In genomic region chr11:117315285-117316196, GRCh38 we compare ENCODE assay signal across 8 cellular contexts. TPM values are rescaled to one million over a fixed set of nuclear protein-coding genes. Genes with fewer than 3 reads are reported as not detected.
A peak's percentile ranks its signal among the peaks of the same experiment; 100 is the strongest.
DNase-seq lines count a peak whose midpoint lies in the region; ATAC-seq and TF ChIP-seq lines count a peak whose summit lies in the region.

No MANE protein-coding gene starts in this region.

- no peaks in the 10 kb centered on the region for H3K9me3 ChIP-seq in right atrium auricular region

- CTCF ChIA-PET in activated naive CD4-positive, alpha-beta T cell treated with anti-CD3 and anti-CD28 coated beads for 36 hours (lab: Charles Lee) = interaction anchor here (0.6 kb wide), 1 partner anchor 926 kb away, joined by 3 read pairs; no protein-coding TSS in a partner anchor

- no peaks in the 10 kb centered on the region for H3K27me3 ChIP-seq in right atrium auricular region

- peaks cover 0 to 26% of the 10 kb centered on the region in 2 donors for H3K4me1 ChIP-seq in right atrium auricular region

- H3K27me3 Mint-ChIP-seq in activated naive CD4-positive, alpha-beta T cell treated with anti-CD3 and anti-CD28 coated beads for 36 hours (ENCODE audit: low read depth) = peaks cover 34% of the 10 kb centered on the region

- peak; percentile 16 for DNase-seq in activated gamma-delta T cell treated with Interleukin-2 at 50 U/mL for 16 hours
- no peak for DNase-seq in activated gamma-delta T cell (lab: John Stamatoyannopoulos, UW)
- DNase-seq in activated naive CD4-positive, alpha-beta T cell treated with anti-CD3 and anti-CD28 coated beads for 36 hours = peak; percentile 18
- DNase-seq in right atrium auricular region (ENCODE audit: low spot score) = no peak
- DNase-seq in skeletal muscle cell (ENCODE audit: low read depth) = no peak
- DNase-seq in H4 (ENCODE audit: low spot score) = no peak

- intact Hi-C loops in activated naive CD4-positive, alpha-beta T cell treated with anti-CD3 and anti-CD28 coated beads for 36 hours (cut with micrococcal nuclease) = loop anchor here (1.0 kb wide), 1 partner anchor 12 kb away; the partner anchor contains the start of gene CEP164

- H3K36me3 ChIP-seq in right atrium auricular region = no peaks in the 10 kb centered on the region

- peaks cover 6% of the 10 kb centered on the region for H3K4me1 Mint-ChIP-seq in activated naive CD4-positive, alpha-beta T cell treated with anti-CD3 and anti-CD28 coated beads for 36 hours (ENCODE audit: low read depth)

- H3K9me3 Mint-ChIP-seq in activated naive CD4-positive, alpha-beta T cell treated with anti-CD3 and anti-CD28 coated beads for 36 hours = no peaks in the 10 kb centered on the region

- peak overlapping the region; percentile 45 to 65 for H3K27ac ChIP-seq in right atrium auricular region

- H3K27ac Mint-ChIP-seq in activated naive CD4-positive, alpha-beta T cell treated with anti-CD3 and anti-CD28 coated beads for 36 hours = no peak overlapping the region

- no peak for TF ChIP-seq CTCF in right atrium auricular region (IDR thresholded peaks at IDR 0.05)

- H3K36me3 Mint-ChIP-seq in activated naive CD4-positive, alpha-beta T cell treated with anti-CD3 and anti-CD28 coated beads for 36 hours (ENCODE audit: low read depth) = no peaks in the 10 kb centered on the region

- peak overlapping the region; percentile 68 for H3K4me3 Mint-ChIP-seq in activated naive CD4-positive, alpha-beta T cell treated with anti-CD3 and anti-CD28 coated beads for 36 hours

- H3K4me3 ChIP-seq in right atrium auricular region (peak overlapping the region; percentile 81 to 84), skeletal muscle cell (ENCODE audit: low read depth, low read length) (peak overlapping the region; percentile 83)

- ATAC-seq in GM21515 (IDR thresholded peaks at IDR 0.05; ENCODE audit: unreplicated experiment) = no peak
- no peak for ATAC-seq in HG03095 (IDR thresholded peaks at IDR 0.05; ENCODE audit: unreplicated experiment)

RNA-seq across cellular contexts. Expression of gene BACE1, which starts 0.5 kb away (rescaled TPM):
- total RNA-seq in activated naive CD4-positive, alpha-beta T cell treated with anti-CD3 and anti-CD28 coated beads for 36 hours = under 1 TPM; 0.62 TPM
- 10 to 100 TPM; 11.9 to 20.3 TPM for total RNA-seq in right atrium auricular region
- total RNA-seq in H4 (2014; rRNA removed; shearing (Covaris generic)) = 18.6 and 24.4 TPM in 2 replicates

RNA-seq across cellular contexts. Expression of gene CEP164, which starts 12.1 kb away (rescaled TPM):
- total RNA-seq in activated naive CD4-positive, alpha-beta T cell treated with anti-CD3 and anti-CD28 coated beads for 36 hours = 10 to 100 TPM; 23.9 to 24.6 TPM
- 1 to 10 TPM; 3.3 to 7.6 TPM for total RNA-seq in right atrium auricular region
- 16.5 and 19.6 TPM in 2 replicates for total RNA-seq in H4 (2014; rRNA removed; shearing (Covaris generic))

RNA-seq across cellular contexts. Expression of gene BACE1-AS, which starts 24.4 kb away (rescaled TPM):
- total RNA-seq in activated naive CD4-positive, alpha-beta T cell treated with anti-CD3 and anti-CD28 coated beads for 36 hours = 1 to 10 TPM; 2.8 to 3.0 TPM
- total RNA-seq in right atrium auricular region = 1 to 10 TPM; 7.5 to 9.0 TPM
- 1.6 and 2.9 TPM in 2 replicates for total RNA-seq in H4 (2014; rRNA removed; shearing (Covaris generic))

Comparison
In these comparisons a context has a peak if more than half of its experiments do, and no peak if none do; other contexts are left out.
1. DNase-seq: peak in activated gamma-delta T cell treated with Interleukin-2 at 50 U/mL for 16 hours (single experiment) and activated naive CD4-positive, alpha-beta T cell treated with anti-CD3 and anti-CD28 coated beads for 36 hours (single experiment); none in activated gamma-delta T cell (single experiment), right atrium auricular region (single experiment), skeletal muscle cell (single experiment) and H4 (single experiment).
2. RNA of gene BACE1, which starts 0.5 kb away (total RNA-seq): 18.6 to 24.4 TPM in H4 and 11.9 to 20.3 TPM in right atrium auricular region; 0.62 TPM in activated naive CD4-positive, alpha-beta T cell treated with anti-CD3 and anti-CD28 coated beads for 36 hours; every median in the first group is over 4 times any median in the second.